ENCODE assay signal across 17 cellular contexts in genomic region chr10:33163941-33164824, GRCh38.
DNase-seq lines count a peak whose midpoint lies in the region; ATAC-seq and TF ChIP-seq lines count a peak whose summit lies in the region.
"Had no signal": no experiment of that assay in that cellular context is flagged by ENCODE, and none has a peak within 500 bp of the region (broad histone marks: within the 10 kb centered on the region; RNA-seq: fewer than 3 reads in every experiment).

No MANE protein-coding gene starts in this region.

- H3K4me1 ChIP-seq in SK-N-SH (ENCODE audit: control insufficient read depth in 1 of 2, insufficient read depth in 2 of 2, low read depth in 1 of 2, low read length in 1 of 2): peaks cover 0 to 16% of the 10 kb centered on the region in 2 experiments; a peak in 2 of 4 replicates

- H3K9me2 ChIP-seq in SK-N-SH: no peaks in the 10 kb centered on the region

- TF ChIP-seq EP300 in SK-N-SH (IDR thresholded peaks at IDR 0.05; ENCODE audit: borderline replicate concordance in 1 of 2, low read depth in 1 of 2, low read length in 1 of 2): no peak

- TF ChIP-seq RAD21 in SK-N-SH (IDR thresholded peaks at IDR 0.05; ENCODE audit: low read length): no peak

- no peak overlapping the region for H3K9ac ChIP-seq in SK-N-SH

- no peak overlapping the region for H3K4me3 ChIP-seq in SK-N-SH (ENCODE audit: low read depth in 2 of 2, low read length in 1 of 2)
- H3K4me3 ChIP-seq: dorsolateral prefrontal cortex had no signal

- no peaks in the 10 kb centered on the region for H3K79me2 ChIP-seq in SK-N-SH (ENCODE audit: insufficient read depth)

- H4K20me1 ChIP-seq in SK-N-SH (ENCODE audit: insufficient read depth): no peaks in the 10 kb centered on the region

- 60% methylated on average over 11 of the region's 11 CpGs for WGBS in SK-N-SH (ENCODE audit: low lambda C conversion rate)

- H3K9me3 Mint-ChIP-seq in nephron progenitor cell: no peaks in the 10 kb centered on the region
- H3K9me3 Mint-ChIP-seq: activated CD4-positive, alpha-beta T cell treated with anti-CD3 and anti-CD28 coated beads, Interleukin-2, amount 10 ng/mL, durations not matched to agents 7 days and 5 days; immature natural killer cell; stimulated activated effector memory CD8-positive, alpha-beta T cell treated with anti-CD3 and anti-CD28 coated beads, Interleukin-12 subunit alpha, Interleukin-12 subunit beta, amount 100 ng/mL, for 72 hours; T-helper 2 cell treated with Interferon-gamma antibody and Interleukin-4, amounts not matched to agents 5 μg/mL and 100 μg/mL, for 36 hours had no signal

- TF ChIP-seq CTCF in SK-N-SH (IDR thresholded peaks at IDR 0.05): no peak
- TF ChIP-seq CTCF in nephron progenitor cell (IDR thresholded peaks at IDR 0.05): no peak

- no peak for ATAC-seq in GM21619 (IDR thresholded peaks at IDR 0.05; ENCODE audit: unreplicated experiment)
- no peak for ATAC-seq in GM21367 (IDR thresholded peaks at IDR 0.05; ENCODE audit: unreplicated experiment)
- ATAC-seq: stimulated activated effector memory CD8-positive, alpha-beta T cell treated with anti-CD3 and anti-CD28 coated beads, Interleukin-12 subunit alpha, Interleukin-12 subunit beta, amount 100 ng/mL, for 72 hours had no signal

- H3K27ac Mint-ChIP-seq in nephron progenitor cell: no peak overlapping the region
- H3K27ac Mint-ChIP-seq: activated CD4-positive, alpha-beta T cell treated with anti-CD3 and anti-CD28 coated beads, Interleukin-2, amount 10 ng/mL, durations not matched to agents 7 days and 5 days; immature natural killer cell; stimulated activated effector memory CD8-positive, alpha-beta T cell treated with anti-CD3 and anti-CD28 coated beads, Interleukin-12 subunit alpha, Interleukin-12 subunit beta, amount 100 ng/mL, for 72 hours; T-helper 2 cell treated with Interferon-gamma antibody and Interleukin-4, amounts not matched to agents 5 μg/mL and 100 μg/mL, for 36 hours had no signal

- peak; percentile 60 for DNase-seq in AG08395 (ENCODE audit: low spot score)
- peak; percentile 8 for DNase-seq in NCI-H1092 (lab: John Stamatoyannopoulos, UW)
- DNase-seq in SK-N-SH: no peak
- peak; percentile 74 for DNase-seq in islet precursor cell
- no peak for DNase-seq in nephron progenitor cell
- DNase-seq in NCI-H1694 (lab: John Stamatoyannopoulos, UW): no peak
- DNase-seq: activated CD4-positive, alpha-beta T cell treated with anti-CD3 and anti-CD28 coated beads, Interleukin-2, amount 10 ng/mL, durations not matched to agents 7 days and 5 days; activated T-cell treated with anti-CD3 and anti-CD28 coated beads, Interleukin-2, amount 50 U/mL, for 48 hours; AML-193; dorsolateral prefrontal cortex; immature natural killer cell; RPMI8226; stimulated activated CD4-positive, alpha-beta T cell treated with anti-CD3 and anti-CD28 coated beads, Interleukin-4, amount 100 ng/mL, for 24 hours had no signal

- 0 out of 2 replicates have a peak overlapping the region, but pooled peaks have one; percentile 30 for H2AFZ ChIP-seq in SK-N-SH (ENCODE audit: low read depth)

- H3F3A ChIP-seq in SK-N-SH (replicated peaks; ENCODE audit: insufficient read depth): peaks cover 7% of the 10 kb centered on the region

- no peak overlapping the region for H3K4me3 Mint-ChIP-seq in nephron progenitor cell
- H3K4me3 Mint-ChIP-seq: activated CD4-positive, alpha-beta T cell treated with anti-CD3 and anti-CD28 coated beads, Interleukin-2, amount 10 ng/mL, durations not matched to agents 7 days and 5 days; immature natural killer cell; stimulated activated effector memory CD8-positive, alpha-beta T cell treated with anti-CD3 and anti-CD28 coated beads, Interleukin-12 subunit alpha, Interleukin-12 subunit beta, amount 100 ng/mL, for 72 hours; T-helper 2 cell treated with Interferon-gamma antibody and Interleukin-4, amounts not matched to agents 5 μg/mL and 100 μg/mL, for 36 hours had no signal

- no peaks in the 10 kb centered on the region for H3K4me1 Mint-ChIP-seq in nephron progenitor cell
- H3K4me1 Mint-ChIP-seq: immature natural killer cell; stimulated activated effector memory CD8-positive, alpha-beta T cell treated with anti-CD3 and anti-CD28 coated beads, Interleukin-12 subunit alpha, Interleukin-12 subunit beta, amount 100 ng/mL, for 72 hours had no signal

- H3K4me2 ChIP-seq in SK-N-SH: no peak overlapping the region

- H3K27ac ChIP-seq in SK-N-SH (ENCODE audit: low read depth in 2 of 2, low read length in 1 of 2): no peak overlapping the region
- H3K27ac ChIP-seq: dorsolateral prefrontal cortex had no signal

- CTCF ChIA-PET in SK-N-SH (lab: Yijun Ruan, JAX): no interaction called here

- H3K9me3 ChIP-seq in SK-N-SH: no peaks in the 10 kb centered on the region

- H3K27me3 ChIP-seq in SK-N-SH (ENCODE audit: insufficient read depth): no peaks in the 10 kb centered on the region

- H3K36me3 Mint-ChIP-seq in nephron progenitor cell (ENCODE audit: low read depth): no peaks in the 10 kb centered on the region
- H3K36me3 Mint-ChIP-seq: immature natural killer cell; stimulated activated effector memory CD8-positive, alpha-beta T cell treated with anti-CD3 and anti-CD28 coated beads, Interleukin-12 subunit alpha, Interleukin-12 subunit beta, amount 100 ng/mL, for 72 hours had no signal

- POLR2A ChIA-PET in SK-N-SH (lab: Yijun Ruan, JAX): interaction anchor here (0.5 kb wide), 1 partner anchor 11 kb away, joined by 3 read pairs; no protein-coding TSS in a partner anchor

- H3K36me3 ChIP-seq in SK-N-SH (replicated peaks in 1 of 2; ENCODE audit: control insufficient read depth in 1 of 2, insufficient read depth in 2 of 2, low read length in 1 of 2): no peaks in the 10 kb centered on the region

- peaks cover 4% of the 10 kb centered on the region for H3K27me3 Mint-ChIP-seq in nephron progenitor cell (ENCODE audit: low read depth, poor library complexity)

TF ChIP-seq in SK-N-SH, 30 proteins besides CTCF, POLR2A, EP300 and RAD21:
- TF ChIP-seq USF2 (IDR thresholded peaks at IDR 0.05; ENCODE audit: borderline replicate concordance, low read depth, low read length): no peak
- TF ChIP-seq TAF1 (IDR thresholded peaks at IDR 0.05; ENCODE audit: borderline replicate concordance, low read depth, low read length): no peak
- TF ChIP-seq RCOR1 (IDR thresholded peaks at IDR 0.05; ENCODE audit: low read length): no peak
- TF ChIP-seq FOSL2 (IDR thresholded peaks at IDR 0.05; ENCODE audit: borderline replicate concordance, low read depth): 0 out of 2 replicates have a peak, but pooled peaks have one; percentile 14

Comparison
In these comparisons a context has a peak if more than half of its experiments do, and no peak if none do; other contexts are left out.
1. DNase-seq: peak in AG08395 (single experiment), NCI-H1092 (single experiment) and islet precursor cell (single experiment); none in SK-N-SH (single experiment), nephron progenitor cell (single experiment) and NCI-H1694 (single experiment).